In genomic region chr18:48111547-48111946, GRCh38 we compare ENCODE assay signal across 21 cellular contexts.
DNase-seq lines count a peak whose midpoint lies in the region; ATAC-seq and TF ChIP-seq lines count a peak whose summit lies in the region.
"Had no signal": no experiment of that assay in that cellular context is flagged by ENCODE, and none has a peak within 500 bp of the region (broad histone marks: within the 10 kb centered on the region; RNA-seq: fewer than 3 reads in every experiment).

No MANE protein-coding gene starts in this region.

- H3K36me3 ChIP-seq in MM.1S (replicated peaks; ENCODE audit: insufficient read depth, low read length) = no peaks in the 10 kb centered on the region
- H3K36me3 ChIP-seq: BLaER1 had no signal

- DNase-seq in natural killer cell treated with Interleukin-12 subunit alpha and Interleukin-12 subunit beta and Interleukin-15 and Interleukin-18, amount 100 ng/mL, for 72 hours (ENCODE audit: low spot score) = peak; percentile 40
- DNase-seq in natural killer cell (no peak), MM.1S (peak; percentile 56), mesenteric fat pad (ENCODE audit: low spot score) (peak; percentile 14)
- no peak for DNase-seq in stimulated activated CD8-positive, alpha-beta memory T cell treated with anti-CD3 and anti-CD28 coated beads, Interleukin-4, amount 100 ng/mL, for 48 hours
- DNase-seq in activated naive CD8-positive, alpha-beta T cell treated with anti-CD3 and anti-CD28 coated beads, Interleukin-2, amount 50 U/mL, for 24 hours = no peak
- DNase-seq: CD4-positive, CD25-positive, alpha-beta regulatory T cell; CD8-positive, alpha-beta T cell; DMS 273 treated with DMSO at 0.1 percent for 48 hours; DMS79; EL; GDM1; GOT3; HCEC 1CT had no signal

- no peaks in the 10 kb centered on the region for H3K4me1 Mint-ChIP-seq in natural killer cell treated with Interleukin-12 subunit alpha and Interleukin-12 subunit beta and Interleukin-15 and Interleukin-18, amount 100 ng/mL, for 72 hours (ENCODE audit: low read depth in 2 of 2)
- H3K4me1 Mint-ChIP-seq in natural killer cell = no peaks in the 10 kb centered on the region
- no peaks in the 10 kb centered on the region for H3K4me1 Mint-ChIP-seq in activated naive CD8-positive, alpha-beta T cell treated with anti-CD3 and anti-CD28 coated beads, Interleukin-2, amount 50 U/mL, for 24 hours
- H3K4me1 Mint-ChIP-seq: B cell; CD4-positive, CD25-positive, alpha-beta regulatory T cell had no signal

- H3K27me3 ChIP-seq in MM.1S (replicated peaks; ENCODE audit: insufficient read depth, low read length) = no peaks in the 10 kb centered on the region
- H3K27me3 ChIP-seq: BLaER1 had no signal

- H2AFZ ChIP-seq in MM.1S (ENCODE audit: low read length) = peak overlapping the region; percentile 91

- no peaks in the 10 kb centered on the region for H3K4me1 ChIP-seq in MM.1S (ENCODE audit: low read length)

- no peaks in the 10 kb centered on the region for H3K9me2 ChIP-seq in MM.1S (replicated peaks; ENCODE audit: insufficient read depth, low read length)

- H3K9me3 Mint-ChIP-seq in natural killer cell treated with Interleukin-12 subunit alpha and Interleukin-12 subunit beta and Interleukin-15 and Interleukin-18, amount 100 ng/mL, for 72 hours = no peaks in the 10 kb centered on the region
- H3K9me3 Mint-ChIP-seq in natural killer cell = no peaks in the 10 kb centered on the region
- H3K9me3 Mint-ChIP-seq in activated naive CD8-positive, alpha-beta T cell treated with anti-CD3 and anti-CD28 coated beads, Interleukin-2, amount 50 U/mL, for 24 hours = no peaks in the 10 kb centered on the region
- H3K9me3 Mint-ChIP-seq: CD8-positive, alpha-beta T cell had no signal

- H3K79me2 ChIP-seq in MM.1S (ENCODE audit: low read length) = no peaks in the 10 kb centered on the region

- H3K27ac Mint-ChIP-seq in natural killer cell treated with Interleukin-12 subunit alpha and Interleukin-12 subunit beta and Interleukin-15 and Interleukin-18, amount 100 ng/mL, for 72 hours = no peak overlapping the region
- no peak overlapping the region for H3K27ac Mint-ChIP-seq in natural killer cell
- H3K27ac Mint-ChIP-seq in activated naive CD8-positive, alpha-beta T cell treated with anti-CD3 and anti-CD28 coated beads, Interleukin-2, amount 50 U/mL, for 24 hours = no peak overlapping the region
- H3K27ac Mint-ChIP-seq: B cell; CD8-positive, alpha-beta T cell had no signal

- H3K36me3 Mint-ChIP-seq in natural killer cell treated with Interleukin-12 subunit alpha and Interleukin-12 subunit beta and Interleukin-15 and Interleukin-18, amount 100 ng/mL, for 72 hours = no peaks in the 10 kb centered on the region
- H3K36me3 Mint-ChIP-seq in natural killer cell = no peaks in the 10 kb centered on the region
- no peaks in the 10 kb centered on the region for H3K36me3 Mint-ChIP-seq in activated naive CD8-positive, alpha-beta T cell treated with anti-CD3 and anti-CD28 coated beads, Interleukin-2, amount 50 U/mL, for 24 hours (ENCODE audit: low read depth)
- H3K36me3 Mint-ChIP-seq: CD4-positive, CD25-positive, alpha-beta regulatory T cell; CD8-positive, alpha-beta T cell had no signal

- no peak overlapping the region for H3K4me3 Mint-ChIP-seq in natural killer cell treated with Interleukin-12 subunit alpha and Interleukin-12 subunit beta and Interleukin-15 and Interleukin-18, amount 100 ng/mL, for 72 hours
- no peak overlapping the region for H3K4me3 Mint-ChIP-seq in natural killer cell
- H3K4me3 Mint-ChIP-seq in activated naive CD8-positive, alpha-beta T cell treated with anti-CD3 and anti-CD28 coated beads, Interleukin-2, amount 50 U/mL, for 24 hours = no peak overlapping the region
- H3K4me3 Mint-ChIP-seq: B cell; CD4-positive, CD25-positive, alpha-beta regulatory T cell; CD8-positive, alpha-beta T cell had no signal

- H3F3A ChIP-seq in MM.1S (ENCODE audit: insufficient read depth, low read length) = no peaks in the 10 kb centered on the region

- intact Hi-C loops in natural killer cell (cut with micrococcal nuclease) = no loop called here

- no peak overlapping the region for H3K27ac ChIP-seq in MM.1S (ENCODE audit: low read length)
- H3K27ac ChIP-seq: 22Rv1, BLaER1, C4-2B had no signal

- peak overlapping the region; percentile 37; the same call in 1 of the 2 replicates for H3K4me3 ChIP-seq in MM.1S (ENCODE audit: low read length)
- H3K4me3 ChIP-seq: BLaER1, GM12878 had no signal

- H3K9ac ChIP-seq in MM.1S (ENCODE audit: low read length) = peak overlapping the region; percentile 20; the same call in 1 of the 2 replicates
- H3K9ac ChIP-seq: BLaER1 had no signal

- no peak for ATAC-seq in natural killer cell treated with Interleukin-12 subunit alpha and Interleukin-12 subunit beta and Interleukin-15 and Interleukin-18, amount 100 ng/mL, for 72 hours
- no peak for ATAC-seq in natural killer cell
- no peak for ATAC-seq in HG03378 (IDR thresholded peaks at IDR 0.05; ENCODE audit: unreplicated experiment)
- no peak for ATAC-seq in GM19035 (IDR thresholded peaks at IDR 0.05; ENCODE audit: unreplicated experiment)
- ATAC-seq in activated naive CD8-positive, alpha-beta T cell treated with anti-CD3 and anti-CD28 coated beads, Interleukin-2, amount 50 U/mL, for 24 hours = no peak
- ATAC-seq: CD8-positive, alpha-beta T cell; GM12878 had no signal

- H3K9me3 ChIP-seq in MM.1S (replicated peaks; ENCODE audit: insufficient read depth, low read length) = no peaks in the 10 kb centered on the region
- H3K9me3 ChIP-seq: BLaER1 had no signal

- no peaks in the 10 kb centered on the region for H4K20me1 ChIP-seq in MM.1S (ENCODE audit: insufficient read depth, low read length)
- H4K20me1 ChIP-seq: BLaER1 had no signal

- H3K4me2 ChIP-seq in MM.1S (ENCODE audit: low read depth, low read length) = peak overlapping the region; percentile 62
- H3K4me2 ChIP-seq: BLaER1 had no signal

- TF ChIP-seq CTCF in natural killer cell (IDR thresholded peaks at IDR 0.05) (no peak), MM.1S (IDR thresholded peaks at IDR 0.05; ENCODE audit: low read length) (no peak)

- peaks cover 18 to 19% of the 10 kb centered on the region in 2 donors for H3K27me3 Mint-ChIP-seq in natural killer cell treated with Interleukin-12 subunit alpha and Interleukin-12 subunit beta and Interleukin-15 and Interleukin-18, amount 100 ng/mL, for 72 hours
- H3K27me3 Mint-ChIP-seq in natural killer cell (ENCODE audit: low read depth in 2 of 2) = peaks cover 6 to 8% of the 10 kb centered on the region in 2 donors
- peaks cover 7% of the 10 kb centered on the region for H3K27me3 Mint-ChIP-seq in activated naive CD8-positive, alpha-beta T cell treated with anti-CD3 and anti-CD28 coated beads, Interleukin-2, amount 50 U/mL, for 24 hours

Comparison
In these comparisons a context has a peak if more than half of its experiments do, and no peak if none do; other contexts are left out.
1. DNase-seq: peak in natural killer cell treated with Interleukin-12 subunit alpha and Interleukin-12 subunit beta and Interleukin-15 and Interleukin-18, amount 100 ng/mL, for 72 hours (single experiment), MM.1S (single experiment) and mesenteric fat pad (single experiment); none in natural killer cell (single experiment), stimulated activated CD8-positive, alpha-beta memory T cell treated with anti-CD3 and anti-CD28 coated beads, Interleukin-4, amount 100 ng/mL, for 48 hours (single experiment) and activated naive CD8-positive, alpha-beta T cell treated with anti-CD3 and anti-CD28 coated beads, Interleukin-2, amount 50 U/mL, for 24 hours (single experiment).